16 cellular contexts compared by ENCODE assay signal in the genomic region with DNA sequence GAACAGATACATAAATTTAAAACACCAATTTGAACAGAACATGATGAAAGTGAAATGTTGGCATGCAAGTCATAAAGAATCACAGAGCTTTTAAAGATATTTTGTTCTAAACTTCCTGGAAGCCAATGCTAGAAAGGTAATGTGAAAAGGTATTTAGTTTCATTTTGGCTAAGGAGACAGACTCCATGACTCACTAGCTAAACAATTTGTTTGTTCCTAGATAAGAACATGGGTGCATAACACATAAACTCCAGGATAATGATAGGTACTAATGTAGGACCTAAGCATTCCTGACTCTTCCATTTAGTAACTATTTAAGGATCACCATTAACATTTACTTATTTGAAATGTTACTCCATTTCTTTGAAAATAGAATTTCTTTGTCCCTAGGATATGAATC.
"Had no signal": no experiment of that assay in that cellular context is flagged by ENCODE, and none has a peak within 500 bp of the region (broad histone marks: within the 10 kb centered on the region; RNA-seq: fewer than 3 reads in every experiment).

No MANE protein-coding gene starts in this region.

- ATAC-seq: activated T-helper 17 cell treated with anti-CD3 and anti-CD28 coated beads, Interleukin-2, amount 50 U/mL, for 72 hours; effector memory CD8-positive, alpha-beta T cell; gastroesophageal sphincter; left lobe of liver; sciatic nerve; stimulated activated naive CD8-positive, alpha-beta T cell treated with anti-CD3 and anti-CD28 coated beads, Interleukin-15, Interleukin-2, amounts not matched to agents 100 U/mL and 50 U/mL, for 24 hours had no signal

- H3K27ac ChIP-seq: gastroesophageal sphincter, neural progenitor cell, ovary had no signal

- H3K27me3 ChIP-seq: gastroesophageal sphincter, neural progenitor cell, ovary had no signal

- H3K4me2 ChIP-seq: neural progenitor cell had no signal

- DNase-seq: activated CD4-positive, alpha-beta T cell treated with anti-CD3 and anti-CD28 coated beads, Interleukin-2, amount 50 U/mL, for 4 hours; activated CD4-positive, CD25-positive, alpha-beta regulatory T cell treated with anti-CD3 and anti-CD28 coated beads, Interleukin-2, amount 50 U/mL, for 72 hours; activated naive CD4-positive, alpha-beta T cell treated with Interleukin-2 at 50 U/mL for 16 hours; anterior cingulate cortex; dermis blood vessel endothelial cell; effector memory CD8-positive, alpha-beta T cell; islet precursor cell; mammary epithelial cell; naive B cell; ovary; stimulated activated naive CD8-positive, alpha-beta T cell treated with anti-CD3 and anti-CD28 coated beads, Interleukin-15, Interleukin-2, amounts not matched to agents 100 U/mL and 50 U/mL, for 24 hours had no signal

- H3K4me3 ChIP-seq: gastroesophageal sphincter, neural progenitor cell, ovary had no signal

- H3K4me1 ChIP-seq: gastroesophageal sphincter, neural progenitor cell had no signal

- H2AFZ ChIP-seq: neural progenitor cell had no signal

- H3K9ac ChIP-seq: neural progenitor cell had no signal

- H3K36me3 ChIP-seq: gastroesophageal sphincter, neural progenitor cell, ovary had no signal

- H3K9me3 ChIP-seq: gastroesophageal sphincter, ovary had no signal
